Comparison of ENCODE assay signal across 15 cellular contexts in genomic region chr12:16037533-16037932, GRCh38.
"Had no signal": no experiment of that assay in that cellular context is flagged by ENCODE, and none has a peak within 500 bp of the region (broad histone marks: within the 10 kb centered on the region; RNA-seq: fewer than 3 reads in every experiment).

No MANE protein-coding gene starts in this region.

- H3K4me1 ChIP-seq: colonic mucosa, gastroesophageal sphincter had no signal

- H3K27ac ChIP-seq: colonic mucosa, epithelial cell of prostate, gastroesophageal sphincter, sigmoid colon had no signal

- H3K27ac Mint-ChIP-seq: activated B cell treated with CpG ODN at 0.5 μM for 24 hours; activated CD4-positive, alpha-beta T cell treated with anti-CD3 and anti-CD28 coated beads, Interleukin-2, amount 10 ng/mL, durations not matched to agents 24 days and 14 days; nephron progenitor cell had no signal

- H3K4me3 Mint-ChIP-seq: activated B cell treated with CpG ODN at 0.5 μM for 24 hours; activated CD4-positive, alpha-beta T cell treated with anti-CD3 and anti-CD28 coated beads, Interleukin-2, amount 10 ng/mL, durations not matched to agents 24 days and 14 days; nephron progenitor cell had no signal

- H3K36me3 ChIP-seq: colonic mucosa had no signal

- ATAC-seq: gastroesophageal sphincter, left ventricle myocardium superior had no signal

- DNase-seq: activated B cell treated with CpG ODN at 0.5 μM for 24 hours; activated CD4-positive, alpha-beta T cell treated with anti-CD3 and anti-CD28 coated beads, Interleukin-2, amount 10 ng/mL, durations not matched to agents 24 days and 14 days; activated CD8-positive, alpha-beta memory T cell treated with anti-CD3 and anti-CD28 coated beads for 24 hours; activated naive CD4-positive, alpha-beta T cell treated with Interleukin-2 at 50 U/mL for 16 hours; caudate nucleus; colonic mucosa; effector CD8-positive, alpha-beta T cell; left ventricle myocardium superior; mesendoderm; nephron progenitor cell; sigmoid colon; stimulated activated CD4-positive, alpha-beta T cell treated with anti-CD3 and anti-CD28 coated beads, Interleukin-2, amount 100 ng/mL, for 24 hours; stimulated activated naive CD4-positive, alpha-beta T cell had no signal

- H3K4me1 Mint-ChIP-seq: activated B cell treated with CpG ODN at 0.5 μM for 24 hours; activated CD4-positive, alpha-beta T cell treated with anti-CD3 and anti-CD28 coated beads, Interleukin-2, amount 10 ng/mL, durations not matched to agents 24 days and 14 days; nephron progenitor cell had no signal

- H3K4me3 ChIP-seq: colonic mucosa, gastroesophageal sphincter, sigmoid colon had no signal

- H3K27me3 ChIP-seq: colonic mucosa, gastroesophageal sphincter, sigmoid colon had no signal

- H3K27me3 Mint-ChIP-seq: activated B cell treated with CpG ODN at 0.5 μM for 24 hours; activated CD4-positive, alpha-beta T cell treated with anti-CD3 and anti-CD28 coated beads, Interleukin-2, amount 10 ng/mL, durations not matched to agents 24 days and 14 days had no signal
